Comparison of ENCODE assay signal across 8 cellular contexts in genomic region chr18:9103488-9103887, GRCh38. TPM values are rescaled to one million over a fixed set of nuclear protein-coding genes. Genes with fewer than 3 reads are reported as not detected.
DNase-seq lines count a peak whose midpoint lies in the region; ATAC-seq lines count a peak whose summit lies in the region.

No MANE protein-coding gene starts in this region.

- H3K27ac Mint-ChIP-seq in CD4-positive, CD25-positive, alpha-beta regulatory T cell, result peak overlapping the region; percentile 92 to 97 (median 94)

- peaks cover 31 to 66% (median 51%) of the 10 kb centered on the region in 4 donors for H3K4me1 Mint-ChIP-seq in CD4-positive, CD25-positive, alpha-beta regulatory T cell

- H3K9ac ChIP-seq in HUES48 (ENCODE audit: low read depth, low read length), result peak overlapping the region; percentile 94
- H3K9ac ChIP-seq in adipocyte (ENCODE audit: low read length), result peak overlapping the region; percentile 99

- peaks cover 65% of the 10 kb centered on the region for H3K4me1 ChIP-seq in CD4-positive, CD25-positive, alpha-beta regulatory T cell (ENCODE audit: control insufficient read depth, insufficient read depth, low read length, poor library complexity, severe bottlenecking)
- peaks cover 48% of the 10 kb centered on the region for H3K4me1 ChIP-seq in HUES48 (ENCODE audit: control insufficient read depth, insufficient read depth, low read length)
- peaks cover 52% of the 10 kb centered on the region for H3K4me1 ChIP-seq in adipocyte (ENCODE audit: control insufficient read depth, insufficient read depth, low read length)

- no peaks in the 10 kb centered on the region for H3K9me3 Mint-ChIP-seq in CD4-positive, CD25-positive, alpha-beta regulatory T cell

- H3K27me3 Mint-ChIP-seq in CD4-positive, CD25-positive, alpha-beta regulatory T cell, result no peaks in the 10 kb centered on the region

- peak in 2 of 3 donors; percentile 45 to 53 for DNase-seq in CD4-positive, CD25-positive, alpha-beta regulatory T cell
- peak; percentile 66 for DNase-seq in adipocyte (ENCODE audit: low read depth)
- DNase-seq in kidney glomerular epithelial cell (lab: John Stamatoyannopoulos, UW), result peak; percentile 36
- DNase-seq in COLO668 (lab: John Stamatoyannopoulos, UW; ENCODE audit: unreplicated experiment), result no peak
- no peak for DNase-seq in ecto neural progenitor cell (ENCODE audit: low spot score)
- DNase-seq in iPS-NIHi11 (ENCODE audit: low spot score), result no peak

- no peak for ATAC-seq in CD4-positive, CD25-positive, alpha-beta regulatory T cell (ENCODE audit: low read depth in 2 of 2)

- H3K27ac ChIP-seq in CD4-positive, CD25-positive, alpha-beta regulatory T cell (ENCODE audit: insufficient read depth, low read length, poor library complexity, severe bottlenecking), result peak overlapping the region; percentile 90
- H3K27ac ChIP-seq in HUES48 (ENCODE audit: low read depth, low read length) (no peak overlapping the region), temporal lobe (ENCODE audit: low read depth, low read length) (peak overlapping the region; percentile 78)

- no peaks in the 10 kb centered on the region for H3K36me3 ChIP-seq in CD4-positive, CD25-positive, alpha-beta regulatory T cell (ENCODE audit: control insufficient read depth, insufficient read depth, low read length)
- peaks cover 8% of the 10 kb centered on the region for H3K36me3 ChIP-seq in HUES48 (ENCODE audit: control insufficient read depth, insufficient read depth, low read length)
- H3K36me3 ChIP-seq in adipocyte (ENCODE audit: control insufficient read depth, insufficient read depth, low read length, severe bottlenecking), result no peaks in the 10 kb centered on the region

- H3K4me3 Mint-ChIP-seq in CD4-positive, CD25-positive, alpha-beta regulatory T cell, result peak overlapping the region; percentile 90 to 97 (median 95)

- H3K4me3 ChIP-seq in CD4-positive, CD25-positive, alpha-beta regulatory T cell (ENCODE audit: low read depth, low read length), result peak overlapping the region; percentile 98
- peak overlapping the region; percentile 96 for H3K4me3 ChIP-seq in HUES48 (ENCODE audit: low read depth, low read length)
- H3K4me3 ChIP-seq in adipocyte (ENCODE audit: low read length), result peak overlapping the region; percentile 89

- peaks cover 24% of the 10 kb centered on the region for H3K36me3 Mint-ChIP-seq in CD4-positive, CD25-positive, alpha-beta regulatory T cell

- no peaks in the 10 kb centered on the region for H3K9me3 ChIP-seq in CD4-positive, CD25-positive, alpha-beta regulatory T cell (ENCODE audit: control insufficient read depth in 2 of 2, low read length in 2 of 2)
- no peaks in the 10 kb centered on the region for H3K9me3 ChIP-seq in HUES48 (ENCODE audit: control insufficient read depth, insufficient read depth, low read length)
- H3K9me3 ChIP-seq in adipocyte (ENCODE audit: control insufficient read depth, low read length), result no peaks in the 10 kb centered on the region

- H3K27me3 ChIP-seq in CD4-positive, CD25-positive, alpha-beta regulatory T cell (ENCODE audit: control insufficient read depth, insufficient read depth, low read length), result no peaks in the 10 kb centered on the region
- no peaks in the 10 kb centered on the region for H3K27me3 ChIP-seq in HUES48 (ENCODE audit: control insufficient read depth, insufficient read depth, low read length)
- H3K27me3 ChIP-seq in adipocyte (replicated peaks; ENCODE audit: control insufficient read depth, insufficient read depth, low read length), result no peaks in the 10 kb centered on the region

RNA-seq across cellular contexts. Expression of gene NDUFV2, which starts 1.0 kb away (rescaled TPM):
- total RNA-seq in CD4-positive, CD25-positive, alpha-beta regulatory T cell, result 207 TPM
- polyA plus RNA-seq in CD4-positive, CD25-positive, alpha-beta regulatory T cell, result 100 to 1,000 TPM; 221 to 282 (median 255) TPM
- 52.9 TPM for total RNA-seq in temporal lobe

RNA-seq across cellular contexts. Expression of gene ANKRD12, which starts 33.1 kb away (rescaled TPM):
- 200 TPM for total RNA-seq in CD4-positive, CD25-positive, alpha-beta regulatory T cell
- polyA plus RNA-seq in CD4-positive, CD25-positive, alpha-beta regulatory T cell, result 10 to 100 TPM; 28.2 to 41.9 (median 37.0) TPM
- total RNA-seq in temporal lobe, result 113 TPM

Comparison
In these comparisons a context has a peak if more than half of its experiments do, and no peak if none do; other contexts are left out.
1. DNase-seq: peak in CD4-positive, CD25-positive, alpha-beta regulatory T cell (2 of 3), adipocyte (single experiment) and kidney glomerular epithelial cell (single experiment); none in COLO668 (single experiment), ecto neural progenitor cell (single experiment) and iPS-NIHi11 (single experiment).
2. Peak in every context shown above with its lines, with median percentiles within 50 percentile points of each other: H3K4me3 ChIP-seq.